ENCODE assay signal across 1 cellular context in genomic region chr3:23117856-23118255, GRCh38.
TF ChIP-seq lines count a peak whose summit lies in the region.

No MANE protein-coding gene starts in this region.

TF ChIP-seq in GM23338, 12 proteins besides CTCF, POLR2A, EP300 and RAD21 (continued from another document):
- TF ChIP-seq ZNF462 (CRISPR knock-in tag; IDR thresholded peaks at IDR 0.05): no peak
